Comparison of ENCODE assay signal across 18 cellular contexts in the genomic region with DNA sequence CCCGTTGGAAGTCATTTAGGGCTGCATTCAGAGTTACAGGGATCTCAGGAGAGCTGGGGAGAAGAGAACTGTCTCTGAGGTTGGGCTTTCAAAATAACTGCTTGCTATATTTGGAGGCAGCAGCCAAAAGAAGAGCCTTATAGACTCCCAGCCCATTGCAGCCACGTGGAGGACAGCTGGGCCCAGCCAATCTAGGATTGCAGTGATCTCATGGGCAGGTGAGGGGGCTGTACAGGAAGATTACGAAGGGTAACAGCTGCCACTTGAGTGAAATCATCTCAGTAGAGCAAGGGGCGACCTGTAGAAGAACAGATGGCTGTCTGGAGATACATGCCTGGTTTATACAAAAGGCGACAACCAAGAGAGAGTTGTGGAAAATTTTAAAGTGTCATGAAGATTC.
DNase-seq lines count a peak whose midpoint lies in the region; ATAC-seq and TF ChIP-seq lines count a peak whose summit lies in the region.
"Had no signal": no experiment of that assay in that cellular context is flagged by ENCODE, and none has a peak within 500 bp of the region (broad histone marks: within the 10 kb centered on the region; RNA-seq: fewer than 3 reads in every experiment).

No MANE protein-coding gene starts in this region.

- H2AK5ac ChIP-seq in trophoblast cell (ENCODE audit: low read length), result no peak overlapping the region

- no peaks in the 10 kb centered on the region for H3K4me1 ChIP-seq in trophoblast cell (ENCODE audit: control insufficient read depth in 1 of 2, insufficient read depth in 2 of 2, low read length in 2 of 2)
- no peaks in the 10 kb centered on the region for H3K4me1 ChIP-seq in vagina
- H3K4me1 ChIP-seq: left ventricle myocardium inferior, right atrium auricular region had no signal

- H4K91ac ChIP-seq in trophoblast cell (ENCODE audit: low read depth, low read length), result no peak overlapping the region

- no peaks in the 10 kb centered on the region for H3K79me1 ChIP-seq in trophoblast cell (ENCODE audit: low read length)

- H3K9ac ChIP-seq in trophoblast cell (ENCODE audit: low read length), result no peak overlapping the region

- H3K18ac ChIP-seq in trophoblast cell (ENCODE audit: low read length), result no peak overlapping the region

- H2BK120ac ChIP-seq in trophoblast cell (ENCODE audit: insufficient read depth, low read length, poor library complexity), result no peak overlapping the region

- no peak overlapping the region for H2BK5ac ChIP-seq in trophoblast cell (ENCODE audit: low read depth, low read length, poor library complexity)

- no peak overlapping the region for H3K14ac ChIP-seq in trophoblast cell (ENCODE audit: low read length)

- H3K27me3 ChIP-seq in WERI-Rb-1 (ENCODE audit: insufficient read depth, low read depth, severe bottlenecking) (no peaks in the 10 kb centered on the region), trophoblast cell (ENCODE audit: insufficient read depth, low read length) (no peaks in the 10 kb centered on the region), vagina (no peaks in the 10 kb centered on the region)
- H3K27me3 ChIP-seq: heart right ventricle, right atrium auricular region had no signal

- no CpG with 5 or more reads among the region's 5 CpGs for WGBS in trophoblast cell (ENCODE audit: extremely low coverage, insufficient coverage, insufficient read length)

- no peak overlapping the region for H2BK12ac ChIP-seq in trophoblast cell (ENCODE audit: low read length)

- intact Hi-C loops in vagina (cut with DNase I), result no loop called here

- no peak overlapping the region for H3K23ac ChIP-seq in trophoblast cell (ENCODE audit: low read length)

- no peak overlapping the region for H3K4me2 ChIP-seq in trophoblast cell (ENCODE audit: low read length)

- DNase-seq in HCEC 1CT (peak; percentile 20), NCI-H345 (lab: John Stamatoyannopoulos, UW) (peak; percentile 50), WERI-Rb-1 (peak; percentile 97), trophoblast cell (peak; percentile 18 to 27), vagina (ENCODE audit: extremely low spot score in 2 of 2) (no peak), GM10266 (ENCODE audit: extremely low spot score) (no peak), midbrain (lab: John Stamatoyannopoulos, UW) (no peak)
- DNase-seq: CD4-positive, alpha-beta memory T cell; cerebellar nuclear complex; EL; GOT3; heart right ventricle; KG1; left ventricle myocardium inferior; nucleus accumbens; stimulated activated naive B cell treated with anti-CD40 and anti-IgM and Interleukin-4, amounts not matched to agents 10 μg/mL and 1 μg/mL and 100 μg/mL, for 72 hours had no signal

- no peak overlapping the region for H3K4ac ChIP-seq in trophoblast cell (ENCODE audit: low read depth, low read length)

- no peak overlapping the region for H4K12ac ChIP-seq in trophoblast cell (ENCODE audit: low read depth, low read length)

- H3K27ac ChIP-seq in WERI-Rb-1 (peak overlapping the region; percentile 81), trophoblast cell (ENCODE audit: low read depth, low read length) (no peak overlapping the region), vagina (no peak overlapping the region)
- H3K27ac ChIP-seq: heart right ventricle, left ventricle myocardium inferior, right atrium auricular region had no signal

- H3K36me3 ChIP-seq in WERI-Rb-1 (no peaks in the 10 kb centered on the region; the same call in 1 of the 2 replicates), trophoblast cell (ENCODE audit: control insufficient read depth in 1 of 2, insufficient read depth in 2 of 2, low read length in 2 of 2) (no peaks in the 10 kb centered on the region), vagina (no peaks in the 10 kb centered on the region)
- H3K36me3 ChIP-seq: heart right ventricle, left ventricle myocardium inferior, right atrium auricular region had no signal

- no peak overlapping the region for H2AFZ ChIP-seq in trophoblast cell (ENCODE audit: insufficient read depth, low read length, poor library complexity)

- ATAC-seq in esophagus mucosa, result no peak
- ATAC-seq: stimulated activated naive B cell treated with anti-CD40 and anti-IgM and Interleukin-4, amounts not matched to agents 10 μg/mL and 1 μg/mL and 100 μg/mL, for 72 hours had no signal

- no peak overlapping the region for H4K8ac ChIP-seq in trophoblast cell (ENCODE audit: low read depth, low read length)

- no peaks in the 10 kb centered on the region for H3K79me2 ChIP-seq in trophoblast cell (ENCODE audit: control insufficient read depth, insufficient read depth, low read length, poor library complexity)

- TF ChIP-seq POLR2A in vagina (IDR thresholded peaks at IDR 0.05), result no peak

- H3K4me3 ChIP-seq in WERI-Rb-1 (ENCODE audit: low read depth, low read length) (no peak overlapping the region), trophoblast cell (ENCODE audit: low read depth, low read length) (no peak overlapping the region), vagina (no peak overlapping the region)
- H3K4me3 ChIP-seq: heart right ventricle, left ventricle myocardium inferior, right atrium auricular region had no signal

- no peak for TF ChIP-seq CTCF in WERI-Rb-1 (IDR thresholded peaks at IDR 0.05; ENCODE audit: low read depth, low read length)
- no peak for TF ChIP-seq CTCF in vagina (IDR thresholded peaks at IDR 0.05)
- TF ChIP-seq CTCF in GM10266 (IDR thresholded peaks at IDR 0.05; ENCODE audit: control insufficient read depth, insufficient read depth, low read depth, missing control alignments), result no peak

- H3K9me3 ChIP-seq in WERI-Rb-1 (ENCODE audit: severe bottlenecking), result peaks cover 23% of the 10 kb centered on the region
- H3K9me3 ChIP-seq in trophoblast cell (ENCODE audit: insufficient read depth, low read depth, low read length), result no peaks in the 10 kb centered on the region
- H3K9me3 ChIP-seq in vagina, result no peaks in the 10 kb centered on the region

Comparison
In these comparisons a context has a peak if more than half of its experiments do, and no peak if none do; other contexts are left out.
1. DNase-seq: peak in HCEC 1CT (single experiment), NCI-H345 (single experiment), WERI-Rb-1 (single experiment) and trophoblast cell (2 of 2); none in vagina (0 of 2), GM10266 (single experiment) and midbrain (single experiment).